In genomic region chr17:68468334-68468733, GRCh38 we compare ENCODE assay signal across 19 cellular contexts. TPM values are rescaled to one million over a fixed set of nuclear protein-coding genes. Genes with fewer than 3 reads are reported as not detected.
DNase-seq lines count a peak whose midpoint lies in the region; ATAC-seq and TF ChIP-seq lines count a peak whose summit lies in the region.
"Had no signal": no experiment of that assay in that cellular context is flagged by ENCODE, and none has a peak within 500 bp of the region (broad histone marks: within the 10 kb centered on the region; RNA-seq: fewer than 3 reads in every experiment).

No MANE protein-coding gene starts in this region.

- in situ Hi-C loops in astrocyte of the spinal cord (cut with HindIII; ENCODE audit: low sequenced_read_pairs) = no loop called here

- intact Hi-C loops in heart left ventricle (cut with DNase I) = loop anchor here (2.0 to 10.0 kb wide), 11 partner anchors 42 to 504 kb away; partner anchors contain the start of genes PRKAR1A (in 5 of the 10) and FAM20A (in 2 of the 10)

- H3K4me3 ChIP-seq in astrocyte of the spinal cord (ENCODE audit: low read depth, low read length) = no peak overlapping the region
- no peak overlapping the region for H3K4me3 ChIP-seq in heart left ventricle

- peak; percentile 82 to 91 (median 90) for ATAC-seq in heart left ventricle
- ATAC-seq: activated CD4-positive, CD25-positive, alpha-beta regulatory T cell treated with anti-CD3 and anti-CD28 coated beads, Interleukin-2, amount 50 U/mL, for 24 hours; activated T-cell treated with anti-CD3 and anti-CD28 coated beads, Interleukin-2, amount 50 U/mL, for 72 hours had no signal

- H3K36me3 Mint-ChIP-seq in nephron (ENCODE audit: low read depth) = no peaks in the 10 kb centered on the region
- H3K36me3 Mint-ChIP-seq: activated naive CD8-positive, alpha-beta T cell had no signal

- no peaks in the 10 kb centered on the region for H3K27me3 ChIP-seq in heart left ventricle

- peaks cover 7% of the 10 kb centered on the region for H3K9me3 Mint-ChIP-seq in nephron
- H3K9me3 Mint-ChIP-seq: activated T-cell treated with anti-CD3 and anti-CD28 coated beads, Interleukin-2, amount 50 U/mL, for 72 hours; H9 had no signal

- peak overlapping the region in 1 of 3 experiments; percentile 36 for H3K4me3 Mint-ChIP-seq in nephron
- H3K4me3 Mint-ChIP-seq: activated naive CD8-positive, alpha-beta T cell; activated T-cell treated with anti-CD3 and anti-CD28 coated beads, Interleukin-2, amount 50 U/mL, for 72 hours; H9; nephron progenitor cell had no signal

- peak overlapping the region; percentile 12 to 43 (median 23) for H3K27ac Mint-ChIP-seq in nephron
- H3K27ac Mint-ChIP-seq: activated naive CD8-positive, alpha-beta T cell; activated T-cell treated with anti-CD3 and anti-CD28 coated beads, Interleukin-2, amount 50 U/mL, for 72 hours; H9; progenitor cell of endocrine pancreas had no signal

- H3K4me1 ChIP-seq in heart left ventricle = peaks cover 0 to 27% (median 6%) of the 10 kb centered on the region in 12 donors

- peak overlapping the region; percentile 71 to 97 (median 90) for H3K27ac ChIP-seq in heart left ventricle

- H3K9me3 ChIP-seq in heart left ventricle = peaks cover 0 to 6% (median 0%) of the 10 kb centered on the region in 12 donors

- no peak for TF ChIP-seq CTCF in astrocyte of the spinal cord (IDR thresholded peaks at IDR 0.05; ENCODE audit: low read depth, low read length)
- TF ChIP-seq CTCF in heart left ventricle (IDR thresholded peaks at IDR 0.05) = no peak
- TF ChIP-seq CTCF in nephron (IDR thresholded peaks at IDR 0.05; ENCODE audit: unreplicated experiment in 3 of 3) = no peak

- WGBS in heart left ventricle, 4 donors = 16 to 24% (median 20%) methylated on average over 5 of the region's 5 CpGs

- TF ChIP-seq POLR2A in heart left ventricle (IDR thresholded peaks at IDR 0.05) = no peak

- H3K27me3 Mint-ChIP-seq in nephron (ENCODE audit: low read depth) = peaks cover 5% of the 10 kb centered on the region
- H3K27me3 Mint-ChIP-seq: progenitor cell of endocrine pancreas had no signal

- peaks cover 30% of the 10 kb centered on the region for H3K4me1 Mint-ChIP-seq in nephron

- no peaks in the 10 kb centered on the region for H3K36me3 ChIP-seq in heart left ventricle

- peak; percentile 43 for DNase-seq in EH (ENCODE audit: low read depth)
- DNase-seq in astrocyte of the spinal cord (ENCODE audit: low read depth, low spot score) = peak; percentile 26
- DNase-seq in heart left ventricle = peak in 4 of 5 donors; percentile 43 to 60 (median 46)
- no peak for DNase-seq in NCI-H2196 treated with DMSO at 0.1 percent for 48 hours (lab: John Stamatoyannopoulos, UW; ENCODE audit: unreplicated experiment)
- DNase-seq in HPDE6-E6E7 (ENCODE audit: extremely low spot score) = no peak
- no peak for DNase-seq in COR-L47 (lab: John Stamatoyannopoulos, UW)
- DNase-seq in stimulated activated CD4-positive, alpha-beta T cell treated with anti-CD3 and anti-CD28 coated beads, Interleukin-4, amount 100 ng/mL, for 4 hours = no peak
- DNase-seq: activated T-cell treated with anti-CD3 and anti-CD28 coated beads, Interleukin-2, amount 50 U/mL, for 72 hours; H9; NCI-H1694; NCI-H345; nephron progenitor cell; NK-92 treated with Interleukin-12 subunit alpha and Interleukin-12 subunit beta, amount 100 ng/mL, for 24 hours; stimulated activated CD8-positive, alpha-beta memory T cell treated with anti-CD3 and anti-CD28 coated beads, Interleukin-4, amount 100 ng/mL, for 48 hours; T1000 had no signal

RNA-seq across cellular contexts. Expression of gene WIPI1, which starts 11.0 kb away (rescaled TPM):
- total RNA-seq in heart left ventricle = 100 to 1,000 TPM in 5 of 9 donors, 10 to 100 TPM in 4; 68.6 to 145 (median 103) TPM
- 100 to 1,000 TPM in 1 of 2 donors, 10 to 100 TPM in 1; 57.1 to 128 TPM for polyA plus RNA-seq in heart left ventricle

RNA-seq across cellular contexts. Expression of gene PRKAR1A, which starts 43.9 kb away (rescaled TPM):
- 1,000 to 10,000 TPM in 3 of 9 donors, 100 to 1,000 TPM in 6; 435 to 1,392 (median 837) TPM for total RNA-seq in heart left ventricle
- 100 to 1,000 TPM; 192 to 904 TPM for polyA plus RNA-seq in heart left ventricle

Comparison
In these comparisons a context has a peak if more than half of its experiments do, and no peak if none do; other contexts are left out.
1. DNase-seq: peak in EH (single experiment), astrocyte of the spinal cord (single experiment) and heart left ventricle (4 of 5); none in NCI-H2196 treated with DMSO at 0.1 percent for 48 hours (single experiment), HPDE6-E6E7 (single experiment), COR-L47 (single experiment) and stimulated activated CD4-positive, alpha-beta T cell treated with anti-CD3 and anti-CD28 coated beads, Interleukin-4, amount 100 ng/mL, for 4 hours (0 of 2).